In the genomic region with DNA sequence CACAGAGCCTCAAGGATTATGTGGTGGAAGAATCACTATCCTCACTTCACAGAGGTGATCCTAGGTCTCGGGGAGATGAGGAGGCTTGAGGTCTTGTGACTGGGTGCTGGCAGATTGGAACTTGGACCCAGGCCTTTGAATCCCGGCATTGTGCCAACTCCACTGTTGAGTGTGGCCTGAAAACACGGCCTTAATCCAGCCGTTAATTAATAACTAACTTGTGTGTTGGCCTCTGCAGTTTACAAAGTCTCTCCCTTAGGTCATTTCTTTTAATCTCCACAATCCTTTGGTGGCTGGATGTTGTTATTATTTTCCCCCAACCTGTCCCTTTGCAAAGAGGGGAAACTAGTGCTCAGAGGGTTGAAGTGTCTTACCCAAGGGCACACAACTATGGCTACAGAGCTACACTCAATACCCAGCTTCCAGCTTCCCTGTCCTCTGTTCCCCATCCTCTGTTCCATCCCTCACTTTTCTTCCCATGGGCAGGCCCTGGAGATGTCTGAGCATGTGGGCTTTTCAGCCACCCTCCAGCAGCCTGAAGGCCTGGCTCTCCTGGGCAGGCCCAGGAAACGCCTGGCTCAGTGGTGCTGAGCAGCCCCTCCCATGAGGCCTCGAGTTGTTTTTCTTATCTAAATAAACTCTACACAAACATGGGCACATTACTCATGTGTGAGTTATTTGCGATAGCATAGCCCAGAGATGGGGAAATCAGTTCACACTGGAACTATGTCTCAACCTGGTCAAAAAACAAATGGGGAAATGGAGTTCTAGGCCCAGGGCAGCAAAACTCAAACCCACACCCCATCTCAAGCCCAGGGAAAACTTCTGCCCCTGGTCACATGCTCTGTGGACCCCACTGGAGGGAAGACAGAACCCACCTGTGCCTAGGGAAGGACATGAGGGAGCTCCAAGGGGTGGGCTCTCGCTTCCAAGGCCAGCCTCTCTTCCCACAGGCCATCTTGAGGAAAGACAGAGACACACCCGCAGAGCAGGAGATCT, we compare ENCODE assay signal across 1 cellular context.
TF ChIP-seq lines count a peak whose summit lies in the region.

No MANE protein-coding gene starts in this region.

TF ChIP-seq in HepG2, 621 proteins besides CTCF, POLR2A, EP300 and RAD21 (continued from another document and continues in another):
- peak in 1 of 2 experiments; percentile 14; a peak in 1 of 4 replicates for TF ChIP-seq REST (IDR thresholded peaks at IDR 0.05; ENCODE audit: borderline replicate concordance in 1 of 2, low read depth in 1 of 2, low read length in 2 of 2)
- no peak for TF ChIP-seq ZNF235 (CRISPR knock-in tag; IDR thresholded peaks at IDR 0.05; ENCODE audit: borderline replicate concordance)
- no peak for TF ChIP-seq ZNF136 (CRISPR knock-in tag; IDR thresholded peaks at IDR 0.05; ENCODE audit: low read depth)
- TF ChIP-seq MBD4 (IDR thresholded peaks at IDR 0.05; ENCODE audit: borderline replicate concordance, low read length): no peak; the same call in 1 of the 2 replicates
- TF ChIP-seq, protein P1, sequence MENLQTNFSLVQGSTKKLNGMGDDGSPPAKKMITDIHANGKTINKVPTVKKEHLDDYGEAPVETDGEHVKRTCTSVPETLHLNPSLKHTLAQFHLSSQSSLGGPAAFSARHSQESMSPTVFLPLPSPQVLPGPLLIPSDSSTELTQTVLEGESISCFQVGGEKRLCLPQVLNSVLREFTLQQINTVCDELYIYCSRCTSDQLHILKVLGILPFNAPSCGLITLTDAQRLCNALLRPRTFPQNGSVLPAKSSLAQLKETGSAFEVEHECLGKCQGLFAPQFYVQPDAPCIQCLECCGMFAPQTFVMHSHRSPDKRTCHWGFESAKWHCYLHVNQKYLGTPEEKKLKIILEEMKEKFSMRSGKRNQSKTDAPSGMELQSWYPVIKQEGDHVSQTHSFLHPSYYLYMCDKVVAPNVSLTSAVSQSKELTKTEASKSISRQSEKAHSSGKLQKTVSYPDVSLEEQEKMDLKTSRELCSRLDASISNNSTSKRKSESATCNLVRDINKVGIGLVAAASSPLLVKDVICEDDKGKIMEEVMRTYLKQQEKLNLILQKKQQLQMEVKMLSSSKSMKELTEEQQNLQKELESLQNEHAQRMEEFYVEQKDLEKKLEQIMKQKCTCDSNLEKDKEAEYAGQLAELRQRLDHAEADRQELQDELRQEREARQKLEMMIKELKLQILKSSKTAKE (CRISPR knock-in tag; IDR thresholded peaks at IDR 0.05; ENCODE audit: borderline replicate concordance): peak; percentile 11; the same call in 1 of the 2 replicates
- TF ChIP-seq PCBP1 (IDR thresholded peaks at IDR 0.05; ENCODE audit: borderline replicate concordance, low read depth, low read length): no peak
- TF ChIP-seq HNRNPUL1 (IDR thresholded peaks at IDR 0.05; ENCODE audit: low read depth, low read length): peak; percentile 71; the same call in 1 of the 2 replicates
- TF ChIP-seq, protein P2, sequence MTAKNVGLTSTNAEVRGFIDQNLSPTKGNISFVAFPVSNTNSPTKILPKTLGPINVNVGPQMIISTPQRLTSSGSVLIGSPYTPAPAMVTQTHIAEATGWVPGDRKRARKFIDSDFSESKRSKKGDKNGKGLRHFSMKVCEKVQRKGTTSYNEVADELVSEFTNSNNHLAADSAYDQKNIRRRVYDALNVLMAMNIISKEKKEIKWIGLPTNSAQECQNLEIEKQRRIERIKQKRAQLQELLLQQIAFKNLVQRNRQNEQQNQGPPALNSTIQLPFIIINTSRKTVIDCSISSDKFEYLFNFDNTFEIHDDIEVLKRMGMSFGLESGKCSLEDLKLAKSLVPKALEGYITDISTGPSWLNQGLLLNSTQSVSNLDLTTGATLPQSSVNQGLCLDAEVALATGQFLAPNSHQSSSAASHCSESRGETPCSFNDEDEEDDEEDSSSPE (CRISPR knock-in tag; IDR thresholded peaks at IDR 0.05): no peak
- TF ChIP-seq RARA (CRISPR knock-in tag; IDR thresholded peaks at IDR 0.05): peak; percentile 50; the same call in 1 of the 2 replicates
- TF ChIP-seq EED (CRISPR knock-in tag; IDR thresholded peaks at IDR 0.05): no peak
- TF ChIP-seq ZNF496 (CRISPR knock-in tag; IDR thresholded peaks at IDR 0.05; ENCODE audit: insufficient replicate concordance): no peak
- TF ChIP-seq ZNF768 (CRISPR knock-in tag; IDR thresholded peaks at IDR 0.05): 0 out of 2 replicates have a peak, but pooled peaks have one; percentile 30
- TF ChIP-seq SRSF4 (IDR thresholded peaks at IDR 0.05; ENCODE audit: low read depth, low read length, poor library complexity, severe bottlenecking): no peak
- TF ChIP-seq ZNF780A (CRISPR knock-in tag; IDR thresholded peaks at IDR 0.05): no peak
- TF ChIP-seq ZNF333 (CRISPR knock-in tag; IDR thresholded peaks at IDR 0.05; ENCODE audit: borderline replicate concordance): no peak
- no peak for TF ChIP-seq GLI4 (CRISPR knock-in tag; IDR thresholded peaks at IDR 0.05; ENCODE audit: borderline replicate concordance)
- no peak for TF ChIP-seq NFE2L1 (CRISPR knock-in tag; IDR thresholded peaks at IDR 0.05; ENCODE audit: borderline replicate concordance)
- TF ChIP-seq ZNF652 (CRISPR knock-in tag; IDR thresholded peaks at IDR 0.05; ENCODE audit: borderline replicate concordance, low read depth): no peak; the same call in none of the 2 replicates
- TF ChIP-seq PCBP2 (optimal IDR thresholded peaks at IDR 0.05; ENCODE audit: low read depth, low read length, poor library complexity, severe bottlenecking): no peak
- no peak for TF ChIP-seq PAWR (CRISPR knock-in tag; IDR thresholded peaks at IDR 0.05; ENCODE audit: borderline replicate concordance)
- TF ChIP-seq ZNF891 (CRISPR knock-in tag; IDR thresholded peaks at IDR 0.05): peak; percentile 57; the same call in 1 of the 2 replicates
- TF ChIP-seq, protein P3, sequence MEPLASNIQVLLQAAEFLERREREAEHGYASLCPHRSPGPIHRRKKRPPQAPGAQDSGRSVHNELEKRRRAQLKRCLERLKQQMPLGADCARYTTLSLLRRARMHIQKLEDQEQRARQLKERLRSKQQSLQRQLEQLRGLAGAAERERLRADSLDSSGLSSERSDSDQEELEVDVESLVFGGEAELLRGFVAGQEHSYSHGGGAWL (CRISPR knock-in tag; IDR thresholded peaks at IDR 0.05): no peak
- no peak for TF ChIP-seq TOE1 (CRISPR knock-in tag; IDR thresholded peaks at IDR 0.05)
- TF ChIP-seq KLF12 (CRISPR knock-in tag; IDR thresholded peaks at IDR 0.05; ENCODE audit: borderline replicate concordance): 0 out of 2 replicates have a peak, but pooled peaks have one; percentile 67
- peak; percentile 85 for TF ChIP-seq HOXD1 (CRISPR knock-in tag; IDR thresholded peaks at IDR 0.05)
- peak; percentile 90; the same call in 1 of the 2 replicates for TF ChIP-seq NFKB2 (CRISPR knock-in tag; IDR thresholded peaks at IDR 0.05; ENCODE audit: borderline replicate concordance)
- TF ChIP-seq CCAR2 (optimal IDR thresholded peaks at IDR 0.05; ENCODE audit: low read depth, low read length): no peak
- TF ChIP-seq THAP7 (CRISPR knock-in tag; IDR thresholded peaks at IDR 0.05): no peak
- no peak for TF ChIP-seq TEF (CRISPR knock-in tag; IDR thresholded peaks at IDR 0.05)
- TF ChIP-seq, protein P4, sequence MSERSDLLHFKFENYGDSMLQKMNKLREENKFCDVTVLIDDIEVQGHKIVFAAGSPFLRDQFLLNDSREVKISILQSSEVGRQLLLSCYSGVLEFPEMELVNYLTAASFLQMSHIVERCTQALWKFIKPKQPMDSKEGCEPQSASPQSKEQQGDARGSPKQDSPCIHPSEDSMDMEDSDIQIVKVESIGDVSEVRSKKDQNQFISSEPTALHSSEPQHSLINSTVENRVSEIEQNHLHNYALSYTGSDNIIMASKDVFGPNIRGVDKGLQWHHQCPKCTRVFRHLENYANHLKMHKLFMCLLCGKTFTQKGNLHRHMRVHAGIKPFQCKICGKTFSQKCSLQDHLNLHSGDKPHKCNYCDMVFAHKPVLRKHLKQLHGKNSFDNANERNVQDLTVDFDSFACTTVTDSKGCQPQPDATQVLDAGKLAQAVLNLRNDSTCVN (CRISPR knock-in tag; IDR thresholded peaks at IDR 0.05; ENCODE audit: borderline replicate concordance): 0 out of 2 replicates have a peak, but pooled peaks have one; percentile 8
- TF ChIP-seq, protein P5, sequence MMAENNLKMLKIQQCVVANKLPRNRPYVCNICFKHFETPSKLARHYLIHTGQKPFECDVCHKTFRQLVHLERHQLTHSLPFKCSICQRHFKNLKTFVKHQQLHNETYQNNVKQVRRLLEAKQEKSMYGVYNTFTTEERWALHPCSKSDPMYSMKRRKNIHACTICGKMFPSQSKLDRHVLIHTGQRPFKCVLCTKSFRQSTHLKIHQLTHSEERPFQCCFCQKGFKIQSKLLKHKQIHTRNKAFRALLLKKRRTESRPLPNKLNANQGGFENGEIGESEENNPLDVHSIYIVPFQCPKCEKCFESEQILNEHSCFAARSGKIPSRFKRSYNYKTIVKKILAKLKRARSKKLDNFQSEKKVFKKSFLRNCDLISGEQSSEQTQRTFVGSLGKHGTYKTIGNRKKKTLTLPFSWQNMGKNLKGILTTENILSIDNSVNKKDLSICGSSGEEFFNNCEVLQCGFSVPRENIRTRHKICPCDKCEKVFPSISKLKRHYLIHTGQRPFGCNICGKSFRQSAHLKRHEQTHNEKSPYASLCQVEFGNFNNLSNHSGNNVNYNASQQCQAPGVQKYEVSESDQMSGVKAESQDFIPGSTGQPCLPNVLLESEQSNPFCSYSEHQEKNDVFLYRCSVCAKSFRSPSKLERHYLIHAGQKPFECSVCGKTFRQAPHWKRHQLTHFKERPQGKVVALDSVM (CRISPR knock-in tag; IDR thresholded peaks at IDR 0.05): no peak
- no peak for TF ChIP-seq ZNF775 (CRISPR knock-in tag; IDR thresholded peaks at IDR 0.05; ENCODE audit: borderline replicate concordance)
- TF ChIP-seq DR1 (CRISPR knock-in tag; IDR thresholded peaks at IDR 0.05): no peak; the same call in 1 of the 2 replicates
- TF ChIP-seq GMEB1 (CRISPR knock-in tag; IDR thresholded peaks at IDR 0.05; ENCODE audit: borderline replicate concordance): no peak; the same call in 1 of the 2 replicates
- peak; percentile 70 for TF ChIP-seq BCL6 (CRISPR knock-in tag; IDR thresholded peaks at IDR 0.05)
- TF ChIP-seq, protein P6, sequence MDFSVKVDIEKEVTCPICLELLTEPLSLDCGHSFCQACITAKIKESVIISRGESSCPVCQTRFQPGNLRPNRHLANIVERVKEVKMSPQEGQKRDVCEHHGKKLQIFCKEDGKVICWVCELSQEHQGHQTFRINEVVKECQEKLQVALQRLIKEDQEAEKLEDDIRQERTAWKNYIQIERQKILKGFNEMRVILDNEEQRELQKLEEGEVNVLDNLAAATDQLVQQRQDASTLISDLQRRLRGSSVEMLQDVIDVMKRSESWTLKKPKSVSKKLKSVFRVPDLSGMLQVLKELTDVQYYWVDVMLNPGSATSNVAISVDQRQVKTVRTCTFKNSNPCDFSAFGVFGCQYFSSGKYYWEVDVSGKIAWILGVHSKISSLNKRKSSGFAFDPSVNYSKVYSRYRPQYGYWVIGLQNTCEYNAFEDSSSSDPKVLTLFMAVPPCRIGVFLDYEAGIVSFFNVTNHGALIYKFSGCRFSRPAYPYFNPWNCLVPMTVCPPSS (IDR thresholded peaks at IDR 0.05): no peak
- peak; percentile 49 for TF ChIP-seq NR2F6 (IDR thresholded peaks at IDR 0.05)
- TF ChIP-seq NR2F6 (CRISPR knock-in tag; IDR thresholded peaks at IDR 0.05): peak; percentile 57
- TF ChIP-seq GATAD1 (CRISPR knock-in tag; IDR thresholded peaks at IDR 0.05): no peak
- TF ChIP-seq ZIK1 (CRISPR knock-in tag; IDR thresholded peaks at IDR 0.05; ENCODE audit: borderline replicate concordance, low read depth): no peak
- TF ChIP-seq GTF3A (CRISPR knock-in tag; conservative IDR thresholded peaks at IDR 0.05): no peak
- no peak for TF ChIP-seq ZNF20 (CRISPR knock-in tag; IDR thresholded peaks at IDR 0.05)
- TF ChIP-seq ZNF446 (CRISPR knock-in tag; IDR thresholded peaks at IDR 0.05): 0 out of 2 replicates have a peak, but pooled peaks have one; percentile 64
